In the genomic region with DNA sequence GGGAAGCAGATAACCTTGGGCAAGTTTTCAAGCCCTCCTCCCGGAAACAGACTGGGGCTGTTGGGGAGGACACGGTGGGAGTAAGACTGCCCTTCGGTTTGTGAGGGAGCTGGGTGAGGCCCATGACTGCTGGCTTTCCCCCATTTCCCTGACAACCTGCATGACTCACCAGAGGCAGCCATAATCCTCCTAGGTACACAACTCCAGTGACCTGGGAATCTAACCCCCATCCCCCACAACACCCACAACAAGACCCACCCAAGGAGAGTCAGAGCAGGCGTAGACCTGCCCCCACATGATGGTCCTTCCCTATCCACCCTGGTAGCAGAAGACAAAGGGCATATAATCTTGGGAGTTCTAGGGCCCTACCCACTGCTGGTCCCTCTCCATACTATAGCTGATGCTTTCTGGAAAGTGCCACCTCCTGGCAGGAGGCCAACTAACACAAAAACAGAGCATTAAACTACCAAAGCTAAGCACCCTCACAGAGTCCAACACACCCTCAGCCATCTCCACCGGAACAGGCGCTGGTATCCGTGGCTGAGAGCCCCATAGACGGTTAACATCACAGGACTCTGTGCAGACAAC, we compare ENCODE assay signal across 9 cellular contexts. TPM values are rescaled to one million over a fixed set of nuclear protein-coding genes. Genes with fewer than 3 reads are reported as not detected.
DNase-seq lines count a peak whose midpoint lies in the region; ATAC-seq and TF ChIP-seq lines count a peak whose summit lies in the region.
"Had no signal": no experiment of that assay in that cellular context is flagged by ENCODE, and none has a peak within 500 bp of the region (broad histone marks: within the 10 kb centered on the region; RNA-seq: fewer than 3 reads in every experiment).

No MANE protein-coding gene starts in this region.

- peak; percentile 3 for DNase-seq in NCI-H1092 treated with DMSO at 0.1 percent for 48 hours (lab: John Stamatoyannopoulos, UW)
- no peak for DNase-seq in NCI-H1092 (lab: John Stamatoyannopoulos, UW)
- peak; percentile 3 for DNase-seq in NCI-H82 treated with DMSO at 0.1 percent for 48 hours (lab: John Stamatoyannopoulos, UW; ENCODE audit: unreplicated experiment)
- peak; percentile 74 for DNase-seq in epithelial cell of esophagus (ENCODE audit: low read depth)
- no peak for DNase-seq in progenitor cell of endocrine pancreas (ENCODE audit: low spot score, unreplicated experiment)
- no peak for DNase-seq in hepatic stellate cell (ENCODE audit: low spot score)

- peak overlapping the region; percentile 76 for H3K27ac Mint-ChIP-seq in progenitor cell of endocrine pancreas

- H3K27me3 Mint-ChIP-seq in progenitor cell of endocrine pancreas: no peaks in the 10 kb centered on the region

- H3K36me3 Mint-ChIP-seq in progenitor cell of endocrine pancreas (ENCODE audit: insufficient read depth): peaks cover 38% of the 10 kb centered on the region

- H3K4me3 ChIP-seq in epithelial cell of esophagus (ENCODE audit: low read length): no peak overlapping the region

- TF ChIP-seq CTCF in epithelial cell of esophagus (IDR thresholded peaks at IDR 0.05; ENCODE audit: insufficient read depth, low read depth, low read length, missing control alignments) (no peak), progenitor cell of endocrine pancreas (IDR thresholded peaks at IDR 0.05; ENCODE audit: unreplicated experiment) (no peak)

- peaks cover 12% of the 10 kb centered on the region for H3K4me1 Mint-ChIP-seq in progenitor cell of endocrine pancreas (ENCODE audit: low read depth)

- H3K4me3 Mint-ChIP-seq in progenitor cell of endocrine pancreas (ENCODE audit: low read depth): no peak overlapping the region

- ATAC-seq in HG03135 (IDR thresholded peaks at IDR 0.05; ENCODE audit: unreplicated experiment) (no peak), GM21529 (IDR thresholded peaks at IDR 0.05; ENCODE audit: unreplicated experiment) (no peak)

- peaks cover 43% of the 10 kb centered on the region for H3K9me3 Mint-ChIP-seq in progenitor cell of endocrine pancreas (ENCODE audit: low read depth)

RNA-seq across cellular contexts. Expression of a gene that starts 14.8 kb away (rescaled TPM):
- total RNA-seq in progenitor cell of endocrine pancreas: 139 and 141 TPM in 2 replicates

RNA-seq across cellular contexts. Expression of a gene that starts 14.9 kb away (rescaled TPM):
- total RNA-seq in progenitor cell of endocrine pancreas: 28.9 TPM in 2 replicates

RNA-seq across cellular contexts. Expression of a gene that starts 40.0 kb away (rescaled TPM):
- 7.0 and 7.4 TPM in 2 replicates for total RNA-seq in progenitor cell of endocrine pancreas

RNA-seq across cellular contexts. Expression of a gene that starts 44.4 kb away (rescaled TPM):
- total RNA-seq in progenitor cell of endocrine pancreas: 5.8 and 7.5 TPM in 2 replicates
- total RNA-seq: SK-MEL-5 had no signal

Comparison
In these comparisons a context has a peak if more than half of its experiments do, and no peak if none do; other contexts are left out.
1. DNase-seq: peak in NCI-H1092 treated with DMSO at 0.1 percent for 48 hours (single experiment), NCI-H82 treated with DMSO at 0.1 percent for 48 hours (single experiment) and epithelial cell of esophagus (single experiment); none in NCI-H1092 (single experiment), progenitor cell of endocrine pancreas (single experiment) and hepatic stellate cell (single experiment).